In genomic region chr1:155295942-155296267, GRCh38 we compare ENCODE assay signal across 17 cellular contexts. TPM values are rescaled to one million over a fixed set of nuclear protein-coding genes. Genes with fewer than 3 reads are reported as not detected.
A peak's percentile ranks its signal among the peaks of the same experiment; 100 is the strongest.
DNase-seq lines count a peak whose midpoint lies in the region; ATAC-seq and TF ChIP-seq lines count a peak whose summit lies in the region.
"Had no signal": no experiment of that assay in that cellular context is flagged by ENCODE, and none has a peak within 500 bp of the region (broad histone marks: within the 10 kb centered on the region; RNA-seq: fewer than 3 reads in every experiment).

No MANE protein-coding gene starts in this region.

- H4K91ac ChIP-seq in H9 (ENCODE audit: insufficient read length, low read depth, low read length), result no peak overlapping the region

- CTCF ChIA-PET in WTC11 (lab: Charles Lee), result interaction anchor here (1.5 to 2.4 kb wide), 4 partner anchors 12 to 123 kb away, joined by 4 to 13 read pairs (median 8); partner anchors contain the start of genes FDPS and KRTCAP2

- H3K4me1 ChIP-seq in H9 (ENCODE audit: insufficient read depth, low read length) (no peaks in the 10 kb centered on the region; the same call in 1 of the 2 replicates), iPS DF 6.9 (ENCODE audit: control insufficient read depth, insufficient read depth, low read length) (peaks cover 8% of the 10 kb centered on the region; the same call in 1 of the 2 replicates), testis (no peaks in the 10 kb centered on the region)
- H3K4me1 ChIP-seq: SJSA1 had no signal

- no peak overlapping the region for H2BK12ac ChIP-seq in H9 (ENCODE audit: insufficient read length, low read depth, low read length)

- no peak overlapping the region for H3K18ac ChIP-seq in H9 (ENCODE audit: insufficient read length, low read depth, low read length)

- no peaks in the 10 kb centered on the region for H3K9me3 ChIP-seq in H9 (ENCODE audit: control insufficient read depth, low read depth, low read length)
- no peaks in the 10 kb centered on the region for H3K9me3 ChIP-seq in iPS DF 6.9 (ENCODE audit: control insufficient read depth, insufficient read depth, low read length)
- no peaks in the 10 kb centered on the region for H3K9me3 ChIP-seq in testis
- H3K9me3 ChIP-seq: SJSA1 had no signal

- H3K4me1 Mint-ChIP-seq in H9 (peaks cover 12 to 23% of the 10 kb centered on the region in 2 experiments), WTC11 (peaks cover 29% of the 10 kb centered on the region)

- H3T11ph ChIP-seq in H9 (ENCODE audit: low read length), result no peak overlapping the region

- H3K9me3 Mint-ChIP-seq in H9, result no peaks in the 10 kb centered on the region; a peak in 1 of 5 replicates
- no peaks in the 10 kb centered on the region for H3K9me3 Mint-ChIP-seq in WTC11
- H3K9me3 Mint-ChIP-seq: CD4-positive, alpha-beta T cell had no signal

- peak overlapping the region; percentile 67 for H3K4me2 ChIP-seq in H9 (ENCODE audit: insufficient read depth, insufficient read length, low read length)
- H3K4me2 ChIP-seq: KMS-11 had no signal

- no peak overlapping the region for H3K27ac ChIP-seq in H9 (ENCODE audit: insufficient read length, low read depth, low read length)
- no peak overlapping the region for H3K27ac ChIP-seq in iPS DF 6.9 (ENCODE audit: low read length)
- no peak overlapping the region for H3K27ac ChIP-seq in testis
- H3K27ac ChIP-seq: KMS-11, SJSA1 had no signal

- no CpG with 5 or more reads among the region's 7 CpGs for WGBS in H9 (ENCODE audit: extremely low coverage, insufficient read length, low lambda C conversion rate)
- WGBS in iPS DF 6.9 (ENCODE audit: insufficient coverage, insufficient read length), result no CpG with 5 or more reads among the region's 7 CpGs
- WGBS in testis, 2 donors, result 68 to 80% methylated on average over 6 to 7 of the region's 7 CpGs

- intact Hi-C loops in sciatic nerve (cut with DNase I), result no loop called here
- intact Hi-C loops in testis (cut with DNase I; ENCODE audit: low total_unique reads), result no loop called here

- POLR2A ChIA-PET in WTC11 (lab: Charles Lee), result no interaction called here

- no peak overlapping the region for H3K9ac ChIP-seq in H9 (ENCODE audit: extremely low read depth, insufficient read length, low read length)
- H3K9ac ChIP-seq: KMS-11 had no signal

- no peak overlapping the region for H3K23ac ChIP-seq in H9 (ENCODE audit: insufficient read length, low read depth, low read length)

- no peak overlapping the region for H3K56ac ChIP-seq in H9 (ENCODE audit: insufficient read length, low read depth, low read length)

- H3K27me3 Mint-ChIP-seq in H9 (ENCODE audit: low read depth) (peaks cover 18% of the 10 kb centered on the region), WTC11 (ENCODE audit: low read depth) (peaks cover 49% of the 10 kb centered on the region)

- DNase-seq in H9, result no peak
- DNase-seq in WTC11 (ENCODE audit: low spot score), result no peak
- DNase-seq in iPS DF 6.9 (ENCODE audit: low read depth, low spot score), result no peak
- DNase-seq in sciatic nerve (ENCODE audit: low spot score), result no peak
- DNase-seq in testis, result no peak
- DNase-seq in SW 1271 (lab: John Stamatoyannopoulos, UW), result no peak
- DNase-seq: ACHN; CD4-positive, alpha-beta T cell; NCI-H2081; NCI-H748 treated with DMSO at 0.1 percent for 48 hours; PC-3 had no signal

- H4K20me1 ChIP-seq in H9 (ENCODE audit: control insufficient read depth, insufficient read depth, insufficient read length), result no peaks in the 10 kb centered on the region

- ATAC-seq in WTC11, result peak; percentile 24
- ATAC-seq in sciatic nerve, result peak; percentile 46
- no peak for ATAC-seq in GM21367 (IDR thresholded peaks at IDR 0.05; ENCODE audit: unreplicated experiment)
- ATAC-seq: HepG2, PC-3 had no signal

- TF ChIP-seq CTCF in H9 (conservative IDR thresholded peaks at IDR 0.05) (no peak), WTC11 (IDR thresholded peaks at IDR 0.05) (no peak), testis (IDR thresholded peaks at IDR 0.05) (no peak)

- H2AK5ac ChIP-seq in H9 (ENCODE audit: insufficient read length, low read length), result no peak overlapping the region

- H4K8ac ChIP-seq in H9 (replicated peaks; ENCODE audit: insufficient read length, low read depth, low read length), result no peak overlapping the region

- H3K27me3 ChIP-seq in H9 (ENCODE audit: insufficient read depth, low read length) (no peaks in the 10 kb centered on the region; the same call in 1 of the 2 replicates), iPS DF 6.9 (ENCODE audit: control insufficient read depth, insufficient read depth, low read length) (peaks cover 8% of the 10 kb centered on the region; the same call in 1 of the 2 replicates), testis (no peaks in the 10 kb centered on the region)

- no peaks in the 10 kb centered on the region for H3K79me2 ChIP-seq in H9 (ENCODE audit: insufficient read depth, low read length)

- H3K36me3 ChIP-seq in iPS DF 6.9 (ENCODE audit: control insufficient read depth, insufficient read depth, low read length) (no peaks in the 10 kb centered on the region), testis (ENCODE audit: low read depth, missing control alignments) (no peaks in the 10 kb centered on the region)
- H3K36me3 ChIP-seq: SJSA1 had no signal

- no peak overlapping the region for H3K14ac ChIP-seq in H9 (ENCODE audit: insufficient read depth, low read length)

- no peak overlapping the region for H2BK120ac ChIP-seq in H9 (ENCODE audit: low read depth, low read length, poor library complexity, severe bottlenecking)

- H3K27ac Mint-ChIP-seq in H9, result no peak overlapping the region; a peak in 1 of 7 replicates
- H3K27ac Mint-ChIP-seq in WTC11, result no peak overlapping the region
- H3K27ac Mint-ChIP-seq: CD4-positive, alpha-beta T cell had no signal

- H4K5ac ChIP-seq in H9 (ENCODE audit: insufficient read length, low read depth, low read length), result no peak overlapping the region

- H3K79me1 ChIP-seq in H9 (ENCODE audit: insufficient read depth, low read depth, low read length, poor library complexity, severe bottlenecking), result no peaks in the 10 kb centered on the region

- TF ChIP-seq POLR2A in testis (IDR thresholded peaks at IDR 0.05), result no peak

- no peak overlapping the region for H3K4ac ChIP-seq in H9 (ENCODE audit: low read depth, low read length)

- H3K4me3 Mint-ChIP-seq in H9, result peak overlapping the region; percentile 17 to 74; a peak in 3 of 5 replicates
- peak overlapping the region; percentile 78 for H3K4me3 Mint-ChIP-seq in WTC11
- H3K4me3 Mint-ChIP-seq: CD4-positive, alpha-beta T cell had no signal

- no peak overlapping the region for H2BK5ac ChIP-seq in H9 (ENCODE audit: insufficient read length, low read length)

- H3K4me3 ChIP-seq in iPS DF 6.9 (ENCODE audit: low read length) (peak overlapping the region; percentile 55; the same call in 1 of the 2 replicates), testis (no peak overlapping the region)
- H3K4me3 ChIP-seq: SJSA1 had no signal

- H3K36me3 Mint-ChIP-seq in H9 (ENCODE audit: insufficient read depth in 1 of 3, low read depth in 3 of 3) (no peaks in the 10 kb centered on the region), WTC11 (no peaks in the 10 kb centered on the region)

- H2AFZ ChIP-seq in H9 (ENCODE audit: low read length), result no peak overlapping the region

- no peak overlapping the region for H2BK20ac ChIP-seq in H9 (ENCODE audit: low read depth, low read length, poor library complexity, severe bottlenecking)

- peaks cover 12% of the 10 kb centered on the region for H3K23me2 ChIP-seq in H9 (ENCODE audit: insufficient read length, low read depth, low read length, poor library complexity, severe bottlenecking)

- H2BK15ac ChIP-seq in H9 (ENCODE audit: low read depth, low read length), result no peak overlapping the region

TF ChIP-seq in WTC11, 78 proteins besides CTCF, POLR2A, EP300 and RAD21 (continues in another document):
- TF ChIP-seq IRF1 (CRISPR knock-in tag; IDR thresholded peaks at IDR 0.05) (no peak), SOX15 (CRISPR knock-in tag; IDR thresholded peaks at IDR 0.05) (no peak), GRHL2 (CRISPR knock-in tag; IDR thresholded peaks at IDR 0.05; ENCODE audit: insufficient replicate concordance, severe bottlenecking) (no peak), PRRX2 (CRISPR knock-in tag; IDR thresholded peaks at IDR 0.05) (no peak), OVOL2 (CRISPR knock-in tag; IDR thresholded peaks at IDR 0.05; ENCODE audit: borderline replicate concordance) (no peak), MLX (CRISPR knock-in tag; IDR thresholded peaks at IDR 0.05) (no peak)

RNA-seq across cellular contexts. Expression of gene PKLR, which starts 5.3 kb away (rescaled TPM):
- total RNA-seq in H9 (2021), result 0.13 TPM in 1 of 2 replicates, not detected in the other
- total RNA-seq in WTC11 (2021), result 1.5 to 2.5 TPM (median 1.6 TPM) in 3 replicates
- not detected for total RNA-seq in sciatic nerve
- total RNA-seq in testis, result under 1 TPM; 0.25 to 0.87 TPM
- 2.0 TPM for polyA plus RNA-seq in testis (ENCODE audit: insufficient read depth, low read depth, low replicate concordance)
- total RNA-seq: CD4-positive, alpha-beta T cell; M059J; NCI-H460; PC-3; SJSA1 had no signal

RNA-seq across cellular contexts. Expression of gene FDPS, which starts 12.8 kb away (rescaled TPM):
- total RNA-seq in H9 (2021), result 271 and 273 TPM in 2 replicates
- total RNA-seq in WTC11 (2021), result 342 to 366 TPM (median 354 TPM) in 3 replicates
- 160 TPM for total RNA-seq in sciatic nerve
- total RNA-seq in testis, result 10 to 100 TPM; 51.6 to 81.6 TPM
- polyA plus RNA-seq in testis (ENCODE audit: insufficient read depth, low read depth, low replicate concordance), result 127 TPM

RNA-seq across cellular contexts. Expression of gene HCN3, which starts 18.6 kb away (rescaled TPM):
- total RNA-seq in H9 (2021), result 4.7 and 5.4 TPM in 2 replicates
- 5.9 to 7.3 TPM (median 6.3 TPM) in 3 replicates for total RNA-seq in WTC11 (2021)
- total RNA-seq in sciatic nerve, result 8.0 TPM
- total RNA-seq in testis, result 1 to 10 TPM; 3.5 to 3.8 TPM
- 2.2 TPM for polyA plus RNA-seq in testis (ENCODE audit: insufficient read depth, low read depth, low replicate concordance)

RNA-seq across cellular contexts. Expression of gene CLK2, which starts 22.6 kb away (rescaled TPM):
- total RNA-seq in H9 (2021) (77.5 and 81.5 TPM in 2 replicates), WTC11 (2021) (68.2 to 74.9 TPM (median 74.4 TPM) in 3 replicates), sciatic nerve (57.8 TPM), testis (10 to 100 TPM; 52.8 to 54.1 TPM)
- polyA plus RNA-seq in testis (ENCODE audit: insufficient read depth, low read depth, low replicate concordance), result 37.0 TPM

RNA-seq across cellular contexts. Expression of gene RUSC1, which starts 24.8 kb away (rescaled TPM):
- 66.9 and 70.8 TPM in 2 replicates for total RNA-seq in H9 (2021)
- total RNA-seq in WTC11 (2021), result 51.4 to 68.8 TPM (median 55.3 TPM) in 3 replicates
- 43.3 TPM for total RNA-seq in sciatic nerve
- total RNA-seq in testis, result 10 to 100 TPM; 13.9 to 14.9 TPM
- 10.8 TPM for polyA plus RNA-seq in testis (ENCODE audit: insufficient read depth, low read depth, low replicate concordance)
